ENCODE assay signal across 8 cellular contexts in the genomic region with DNA sequence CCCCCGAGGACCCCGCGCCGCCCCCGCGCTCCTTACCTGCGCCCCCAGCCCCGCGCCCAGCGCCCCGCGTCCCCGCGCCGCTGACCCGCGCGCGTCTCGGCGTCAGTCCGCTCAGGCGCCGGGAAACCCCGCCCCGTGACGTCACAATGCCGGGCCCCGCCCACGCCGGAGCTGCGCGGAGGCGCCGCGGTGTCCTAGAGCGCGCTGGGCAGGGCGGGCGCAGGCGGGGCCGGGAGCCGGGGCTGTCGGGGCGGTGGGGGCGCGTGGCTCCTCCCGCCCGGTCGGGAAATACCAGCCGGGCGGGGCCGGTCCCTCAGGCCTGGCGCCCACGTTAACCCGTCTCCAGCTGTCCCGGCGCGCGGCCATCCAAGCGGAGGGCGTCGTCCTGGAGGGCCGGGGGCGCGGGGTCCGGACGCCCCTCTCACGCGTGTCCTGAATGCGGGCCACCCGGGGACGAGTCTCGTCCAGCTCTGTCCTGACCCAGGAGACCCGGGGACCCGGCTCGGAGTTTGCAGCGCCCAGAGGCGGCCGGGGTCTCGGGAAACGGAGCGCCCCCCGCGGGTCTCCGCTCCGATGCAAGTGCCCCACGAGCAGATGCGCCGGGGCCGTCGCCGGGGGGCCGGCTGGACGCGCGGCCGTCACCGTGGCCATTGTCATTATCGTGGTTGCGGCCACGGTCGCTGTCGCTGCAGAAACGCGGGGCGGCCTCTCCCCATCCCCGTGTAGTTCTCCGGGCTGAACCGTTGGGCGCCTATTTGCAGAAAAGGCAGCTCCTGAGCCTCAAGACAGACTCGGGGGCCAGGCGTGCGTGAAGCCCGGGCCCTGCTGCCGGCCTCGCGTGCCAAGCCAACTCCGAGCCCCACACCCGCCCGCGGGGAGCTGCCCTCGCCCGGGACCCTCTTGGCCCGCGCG. TPM values are rescaled to one million over a fixed set of nuclear protein-coding genes. Genes with fewer than 3 reads are reported as not detected.
DNase-seq lines count a peak whose midpoint lies in the region; ATAC-seq, FAIRE-seq and TF ChIP-seq lines count a peak whose summit lies in the region.

TSS of gene SLC66A2 (minus strand) at position 109 of the 912 bp plus-strand sequence. CDS start 727 bp downstream, outside the sequence.

- intact Hi-C loops in IMR-90 (cut with micrococcal nuclease): loop anchor here (5.0 kb wide), 1 partner anchor 154 kb away; the partner anchor contains the start of gene KCNG2

- no peaks in the 10 kb centered on the region for H3K9me3 Mint-ChIP-seq in neural progenitor cell

- H3K4me2 ChIP-seq in IMR-90 (ENCODE audit: low read depth, low read length) (peak within 1 kb of the TSS; percentile 94), neural progenitor cell (peak within 1 kb of the TSS; percentile 99)

- peak within 1 kb of the TSS; percentile 59 for H3K4me3 ChIP-seq in IMR-90 (ENCODE audit: insufficient read depth, low read depth, low read length)
- H3K4me3 ChIP-seq in foreskin fibroblast (ENCODE audit: low read depth in 1 of 2, low read length in 2 of 2): peak within 1 kb of the TSS; percentile 77 to 78
- H3K4me3 ChIP-seq in neural progenitor cell: peak within 1 kb of the TSS; percentile 94

- H3K27me3 ChIP-seq in IMR-90 (ENCODE audit: control insufficient read depth, insufficient read depth, low read length): no peaks in the 10 kb centered on the region
- peaks cover 78% of the 10 kb centered on the region for H3K27me3 ChIP-seq in neural progenitor cell

- H3K36me3 ChIP-seq in IMR-90 (ENCODE audit: control insufficient read depth, insufficient read depth, low read length) (peaks cover 24% of the 10 kb centered on the region), neural progenitor cell (no peaks in the 10 kb centered on the region)

- no peak for TF ChIP-seq RAD21 in IMR-90 (IDR thresholded peaks at IDR 0.05; ENCODE audit: low read length)

- H4K91ac ChIP-seq in IMR-90 (ENCODE audit: insufficient read depth, low read depth, low read length): peak within 1 kb of the TSS; percentile 63

- peak within 1 kb of the TSS; percentile 91 for H3K4me3 Mint-ChIP-seq in neural progenitor cell

- H3K79me2 ChIP-seq in neural progenitor cell (ENCODE audit: low read depth): peaks cover 9% of the 10 kb centered on the region

- ATAC-seq in GM21423 (IDR thresholded peaks at IDR 0.05; ENCODE audit: unreplicated experiment) (peak; percentile 84), IMR-90 (ENCODE audit: low read depth) (peak; percentile 91)

- CTCF ChIA-PET in IMR-90 (lab: Yijun Ruan, JAX): interaction anchor here (1.1 kb wide), 1 partner anchor 12 kb away, joined by 3 read pairs; the partner anchor contains the start of gene HSBP1L1

- peaks cover 18% of the 10 kb centered on the region for H3K9me1 ChIP-seq in IMR-90 (ENCODE audit: insufficient read depth, low read length)

- BruUV-seq in IMR-90 (replicated peaks; lab: Mats Ljungman, UMichigan): no TSS peak

- peak within 1 kb of the TSS; percentile 87 for H3K18ac ChIP-seq in IMR-90 (ENCODE audit: low read depth, low read length)

- peak within 1 kb of the TSS; percentile 67 for H2BK5ac ChIP-seq in IMR-90 (ENCODE audit: low read depth, low read length, poor library complexity, severe bottlenecking)

- peak within 1 kb of the TSS; percentile 93 for H3K14ac ChIP-seq in IMR-90 (replicated peaks; ENCODE audit: low read depth, low read length)

- TF ChIP-seq CTCF in D721Med (IDR thresholded peaks at IDR 0.05; ENCODE audit: insufficient read depth, missing control alignments): no peak
- no peak for TF ChIP-seq CTCF in IMR-90 (conservative IDR thresholded peaks at IDR 0.05; ENCODE audit: low read depth, low read length)
- no peak for TF ChIP-seq CTCF in foreskin fibroblast (IDR thresholded peaks at IDR 0.05; ENCODE audit: low read depth, low read length)
- peak; percentile 23 for TF ChIP-seq CTCF in neural progenitor cell (IDR thresholded peaks at IDR 0.05)

- FAIRE-seq in D721Med (lab: Jason Lieb, UNC): no peak

- peak within 1 kb of the TSS; percentile 70 for H4K5ac ChIP-seq in IMR-90 (ENCODE audit: low read depth, low read length)

- H3K27ac ChIP-seq in IMR-90 (ENCODE audit: insufficient read depth, low read length) (peak within 1 kb of the TSS; percentile 76), neural progenitor cell (no peak within 1 kb of the TSS)

- DNase-seq in D721Med (ENCODE audit: insufficient read length, low spot score) (peak; percentile 98), IMR-90 (peak; percentile 83), SHP77 (lab: John Stamatoyannopoulos, UW) (peak; percentile 53 to 74), foreskin fibroblast (peak; percentile 85 to 96), neural progenitor cell (ENCODE audit: low spot score) (peak; percentile 91), stromal cell of bone marrow (ENCODE audit: low read depth) (peak; percentile 76)
- DNase-seq in activated effector memory CD4-positive, alpha-beta T cell treated with anti-CD3 and anti-CD28 coated beads, Interleukin-2, amount 50 U/mL, for 16 hours: peak; percentile 98

- peak within 1 kb of the TSS; percentile 46; the same call in 1 of the 2 replicates for H2BK120ac ChIP-seq in IMR-90 (ENCODE audit: low read depth, low read length)

- H4K8ac ChIP-seq in IMR-90 (ENCODE audit: low read depth in 2 of 2, low read length in 2 of 2): peak within 1 kb of the TSS in 1 of 2 experiments; percentile 79; a peak in 1 of 4 replicates

- peaks cover 18% of the 10 kb centered on the region for H3F3A ChIP-seq in neural progenitor cell (ENCODE audit: low read depth)

- no peak within 1 kb of the TSS for H3K27ac Mint-ChIP-seq in neural progenitor cell

- H2AFZ ChIP-seq in IMR-90 (replicated peaks; ENCODE audit: low read length, poor library complexity) (peak within 1 kb of the TSS; percentile 98), neural progenitor cell (replicated peaks) (peak within 1 kb of the TSS; percentile 53)

- H3K4me1 Mint-ChIP-seq in neural progenitor cell: peaks cover 23% of the 10 kb centered on the region

- H3K4me1 ChIP-seq in IMR-90 (ENCODE audit: control insufficient read depth, insufficient read depth, low read length) (peaks cover 12% of the 10 kb centered on the region), neural progenitor cell (peaks cover 18% of the 10 kb centered on the region)

- TF ChIP-seq POLR2A in IMR-90 (IDR thresholded peaks at IDR 0.05; ENCODE audit: low read depth, low read length): peak; percentile 69; the same call in 1 of the 2 replicates

- dilution Hi-C loops in IMR-90 (cut with HindIII; ENCODE audit: low sequenced_read_pairs, unreplicated experiment): no loop called here

- H3K79me1 ChIP-seq in IMR-90 (ENCODE audit: low read depth in 1 of 2, low read length in 2 of 2): peaks cover 22 to 53% of the 10 kb centered on the region in 2 experiments

- H3K56ac ChIP-seq in IMR-90 (ENCODE audit: extremely low read depth, insufficient read depth, low read length): no peak within 1 kb of the TSS; the same call in none of the 2 replicates

- peak within 1 kb of the TSS; percentile 62 for H2AK5ac ChIP-seq in IMR-90 (ENCODE audit: low read depth, low read length)

- H3K36me3 Mint-ChIP-seq in neural progenitor cell: peaks cover 12% of the 10 kb centered on the region

- POLR2A ChIA-PET in IMR-90 (lab: Charles Lee; ENCODE audit: unreplicated experiment): no interaction called here

- peak within 1 kb of the TSS; percentile 94 for H2AK9ac ChIP-seq in IMR-90 (replicated peaks; ENCODE audit: low read depth, low read length, poor library complexity)

- H2BK15ac ChIP-seq in IMR-90 (ENCODE audit: low read depth, low read length): no peak within 1 kb of the TSS

- in situ Hi-C loops in IMR-90 (cut with MboI; ENCODE audit: low sequenced_read_pairs): no loop called here

- peak within 1 kb of the TSS; percentile 95 for H3K23ac ChIP-seq in IMR-90 (ENCODE audit: low read depth, low read length)

- peak within 1 kb of the TSS; percentile 77 for H3K9ac ChIP-seq in IMR-90 (ENCODE audit: low read depth, low read length)
- H3K9ac ChIP-seq in neural progenitor cell: peak within 1 kb of the TSS; percentile 55

- H3K27me3 Mint-ChIP-seq in neural progenitor cell (ENCODE audit: insufficient read depth, low read depth): peaks cover 22% of the 10 kb centered on the region

- H2BK20ac ChIP-seq in IMR-90 (ENCODE audit: low read depth, low read length): no peak within 1 kb of the TSS

- peaks cover 37% of the 10 kb centered on the region for H4K20me1 ChIP-seq in IMR-90 (ENCODE audit: insufficient read depth, low read length)
- peaks cover 43% of the 10 kb centered on the region for H4K20me1 ChIP-seq in neural progenitor cell (ENCODE audit: low read depth)

- H3K9me3 ChIP-seq in IMR-90 (ENCODE audit: control insufficient read depth, insufficient read depth, low read length): no peaks in the 10 kb centered on the region
- H3K9me3 ChIP-seq in neural progenitor cell (ENCODE audit: low read depth): no peaks in the 10 kb centered on the region

- 1% methylated on average over 67 of the region's 127 CpGs; no CpG with 5 or more reads in 1 of the 2 experiments for WGBS in IMR-90 (ENCODE audit: extremely low coverage in 2 of 2, insufficient read length in 1 of 2), 2 experiments

- H3K4ac ChIP-seq in IMR-90 (ENCODE audit: low read depth, low read length): peak within 1 kb of the TSS; percentile 73

TF ChIP-seq in IMR-90, 13 proteins besides CTCF, POLR2A, EP300 and RAD21 (continues in another document):
- TF ChIP-seq BHLHE40 (IDR thresholded peaks at IDR 0.05; ENCODE audit: low read depth, low read length): 0 out of 2 replicates have a peak, but pooled peaks have one; percentile 9
- no peak for TF ChIP-seq RCOR1 (IDR thresholded peaks at IDR 0.05; ENCODE audit: insufficient replicate concordance, low read length)
- TF ChIP-seq CHD1 (IDR thresholded peaks at IDR 0.05; ENCODE audit: low read depth, low read length): no peak
- TF ChIP-seq MAZ (IDR thresholded peaks at IDR 0.05; ENCODE audit: borderline replicate concordance, low read depth, low read length): peak; percentile 81
- no peak for TF ChIP-seq MAFK (IDR thresholded peaks at IDR 0.05; ENCODE audit: low read depth, low read length)
- TF ChIP-seq, protein P1, sequence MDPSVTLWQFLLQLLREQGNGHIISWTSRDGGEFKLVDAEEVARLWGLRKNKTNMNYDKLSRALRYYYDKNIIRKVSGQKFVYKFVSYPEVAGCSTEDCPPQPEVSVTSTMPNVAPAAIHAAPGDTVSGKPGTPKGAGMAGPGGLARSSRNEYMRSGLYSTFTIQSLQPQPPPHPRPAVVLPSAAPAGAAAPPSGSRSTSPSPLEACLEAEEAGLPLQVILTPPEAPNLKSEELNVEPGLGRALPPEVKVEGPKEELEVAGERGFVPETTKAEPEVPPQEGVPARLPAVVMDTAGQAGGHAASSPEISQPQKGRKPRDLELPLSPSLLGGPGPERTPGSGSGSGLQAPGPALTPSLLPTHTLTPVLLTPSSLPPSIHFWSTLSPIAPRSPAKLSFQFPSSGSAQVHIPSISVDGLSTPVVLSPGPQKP (IDR thresholded peaks at IDR 0.05; ENCODE audit: borderline replicate concordance, low read depth, low read length): no peak
- no peak for TF ChIP-seq FOS (IDR thresholded peaks at IDR 0.05; ENCODE audit: low read depth, low read length)

RNA-seq across cellular contexts. Expression of gene SLC66A2, which starts in this region (rescaled TPM):
- total RNA-seq in IMR-90 (2012; rRNA removed) (16.9 and 17.6 TPM in 2 replicates), neural progenitor cell (ENCODE audit: low replicate concordance) (5.8 and 22.3 TPM in 2 replicates)
- 23.5 and 29.6 TPM in 2 replicates for polyA plus RNA-seq in IMR-90 (2012; rRNA removed)
- polyA plus RNA-seq in IMR-90 (2012; cell fraction: cytosol; rRNA removed): 25.1 and 42.3 TPM in 2 replicates
- 24.9 and 57.8 TPM in 2 replicates for polyA plus RNA-seq in IMR-90 (2012; cell fraction: nucleus; rRNA removed; ENCODE audit: low replicate concordance)
